27 cellular contexts compared by ENCODE assay signal in the genomic region with DNA sequence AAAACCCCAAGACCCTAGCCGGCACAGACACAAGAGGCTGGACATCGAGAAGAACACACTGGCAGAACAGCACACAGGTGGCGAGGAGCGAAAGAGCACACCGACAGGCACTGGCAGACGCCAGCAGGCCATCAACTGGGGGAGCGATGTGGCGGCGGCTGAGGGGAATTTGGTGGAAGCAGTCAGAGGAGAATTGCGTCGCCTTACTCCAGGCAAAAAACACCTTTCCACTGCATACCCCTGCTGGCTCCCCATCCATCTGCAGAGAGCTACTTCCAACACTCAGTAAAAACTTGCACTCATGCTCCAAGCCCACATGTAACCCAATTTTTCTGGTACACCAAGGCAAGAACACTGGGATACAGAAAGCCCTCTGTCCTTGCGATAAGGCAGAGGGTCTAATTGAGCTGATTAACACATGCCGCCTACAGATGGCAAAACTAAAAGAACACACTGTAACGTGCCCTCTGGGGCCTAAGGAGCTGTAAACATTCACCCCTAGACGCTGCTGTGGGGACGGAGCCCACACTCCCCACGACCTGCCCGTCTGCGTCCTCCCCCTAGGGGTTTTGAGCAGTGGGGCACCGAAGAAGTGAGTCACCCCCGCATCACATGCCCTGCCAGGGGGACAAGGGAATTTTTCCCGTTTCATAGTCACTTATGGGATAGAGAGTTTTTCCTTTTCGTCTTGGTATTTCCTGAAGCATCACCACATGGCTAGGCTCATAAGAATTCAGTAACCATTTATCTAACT.
DNase-seq lines count a peak whose midpoint lies in the region; ATAC-seq and TF ChIP-seq lines count a peak whose summit lies in the region.
"Had no signal": no experiment of that assay in that cellular context is flagged by ENCODE, and none has a peak within 500 bp of the region (broad histone marks: within the 10 kb centered on the region; RNA-seq: fewer than 3 reads in every experiment).

No MANE protein-coding gene starts in this region.

- peak overlapping the region; percentile 35 for H3K4me3 Mint-ChIP-seq in glutamatergic neuron (ENCODE audit: unreplicated experiment)
- H3K4me3 Mint-ChIP-seq: activated B cell treated with CpG ODN at 0.5 μM for 24 hours; activated naive CD8-positive, alpha-beta T cell; CD4-positive, alpha-beta memory T cell; central memory CD8-positive, alpha-beta T cell; neural progenitor cell; stimulated activated naive B cell treated with anti-CD40 and anti-IgM and Interleukin-4, amounts not matched to agents 10 μg/mL and 1 μg/mL and 100 μg/mL, for 72 hours; T-helper 2 cell treated with Interferon-gamma antibody and Interleukin-4, amounts not matched to agents 5 μg/mL and 100 μg/mL, for 36 hours had no signal

- H3K4me3 ChIP-seq in SJCRH30 = no peak overlapping the region
- H3K4me3 ChIP-seq: lung, neural progenitor cell, right lobe of liver, suprapubic skin had no signal

- H3K36me3 ChIP-seq in SJCRH30 = no peaks in the 10 kb centered on the region
- H3K36me3 ChIP-seq: neural progenitor cell, right lobe of liver, suprapubic skin had no signal

- H3K27ac ChIP-seq in SJCRH30 = no peak overlapping the region
- H3K27ac ChIP-seq: 22Rv1, neural progenitor cell, right lobe of liver, suprapubic skin had no signal

- H3K36me3 Mint-ChIP-seq in glutamatergic neuron (ENCODE audit: unreplicated experiment) = no peaks in the 10 kb centered on the region
- H3K36me3 Mint-ChIP-seq: activated naive CD8-positive, alpha-beta T cell; CD4-positive, alpha-beta memory T cell; neural progenitor cell; stimulated activated naive B cell treated with anti-CD40 and anti-IgM and Interleukin-4, amounts not matched to agents 10 μg/mL and 1 μg/mL and 100 μg/mL, for 72 hours had no signal

- DNase-seq in NCI-H524 (lab: John Stamatoyannopoulos, UW) = peak; percentile 43 to 75
- no peak for DNase-seq in NCI-H524 treated with DMSO at 0.1 percent for 48 hours (lab: John Stamatoyannopoulos, UW)
- DNase-seq in HT1080 (ENCODE audit: low read depth) = peak; percentile 21
- DNase-seq in SJCRH30 = peak; percentile 34 to 49
- peak; percentile 37 for DNase-seq in glutamatergic neuron
- DNase-seq in NCI-H1092 treated with DMSO at 0.1 percent for 48 hours (lab: John Stamatoyannopoulos, UW) = no peak
- DNase-seq: activated B cell treated with CpG ODN at 0.5 μM for 24 hours; activated CD4-positive, alpha-beta T cell treated with anti-CD3 and anti-CD28 coated beads, Interleukin-2, amount 50 U/mL, for 4 hours; activated CD8-positive, alpha-beta memory T cell treated with anti-CD3 and anti-CD28 coated beads, Interleukin-2, amount 50 U/mL, for 4 hours; aorta; CD4-positive, alpha-beta memory T cell; NCI-H1105; NCI-H510A; right lobe of liver; RPMI8226; stimulated activated CD4-positive, alpha-beta T cell treated with anti-CD3 and anti-CD28 coated beads, Interleukin-12 subunit alpha, Interleukin-12 subunit beta, amount 100 ng/mL, for 4 hours; stimulated activated CD4-positive, alpha-beta T cell treated with anti-CD3 and anti-CD28 coated beads, Interleukin-4, amount 100 ng/mL, for 24 hours; stimulated activated naive B cell treated with anti-CD40 and anti-IgM and Interleukin-4, amounts not matched to agents 10 μg/mL and 1 μg/mL and 100 μg/mL, for 72 hours had no signal

- no peaks in the 10 kb centered on the region for H3K4me1 ChIP-seq in SJCRH30
- H3K4me1 ChIP-seq: neural progenitor cell, right lobe of liver, suprapubic skin had no signal

- ATAC-seq in GM19455 (IDR thresholded peaks at IDR 0.05; ENCODE audit: unreplicated experiment) (no peak), GM19463 (IDR thresholded peaks at IDR 0.05; ENCODE audit: unreplicated experiment) (no peak)
- ATAC-seq: right lobe of liver; stimulated activated naive B cell treated with anti-CD40 and anti-IgM and Interleukin-4, amounts not matched to agents 10 μg/mL and 1 μg/mL and 100 μg/mL, for 72 hours had no signal

- no peaks in the 10 kb centered on the region for H3K27me3 Mint-ChIP-seq in glutamatergic neuron (ENCODE audit: unreplicated experiment)
- H3K27me3 Mint-ChIP-seq: activated B cell treated with CpG ODN at 0.5 μM for 24 hours; activated naive CD8-positive, alpha-beta T cell; CD4-positive, alpha-beta memory T cell; central memory CD8-positive, alpha-beta T cell; stimulated activated naive B cell treated with anti-CD40 and anti-IgM and Interleukin-4, amounts not matched to agents 10 μg/mL and 1 μg/mL and 100 μg/mL, for 72 hours had no signal

- peak; percentile 18 for TF ChIP-seq CTCF in glutamatergic neuron (IDR thresholded peaks at IDR 0.05; ENCODE audit: partially characterized antibody, unreplicated experiment)

- H3K9me3 ChIP-seq in SJCRH30 (replicated peaks) = no peaks in the 10 kb centered on the region
- H3K9me3 ChIP-seq: right lobe of liver had no signal

- peaks cover 9% of the 10 kb centered on the region for H3K4me1 Mint-ChIP-seq in glutamatergic neuron (ENCODE audit: low read depth, unreplicated experiment)
- H3K4me1 Mint-ChIP-seq: activated B cell treated with CpG ODN at 0.5 μM for 24 hours; CD4-positive, alpha-beta memory T cell; central memory CD8-positive, alpha-beta T cell; stimulated activated naive B cell treated with anti-CD40 and anti-IgM and Interleukin-4, amounts not matched to agents 10 μg/mL and 1 μg/mL and 100 μg/mL, for 72 hours had no signal

- H3K9me3 Mint-ChIP-seq in glutamatergic neuron (ENCODE audit: unreplicated experiment) = peaks cover 8% of the 10 kb centered on the region
- H3K9me3 Mint-ChIP-seq: activated B cell treated with CpG ODN at 0.5 μM for 24 hours; stimulated activated naive B cell treated with anti-CD40 and anti-IgM and Interleukin-4, amounts not matched to agents 10 μg/mL and 1 μg/mL and 100 μg/mL, for 72 hours; T-helper 2 cell treated with Interferon-gamma antibody and Interleukin-4, amounts not matched to agents 5 μg/mL and 100 μg/mL, for 36 hours had no signal

- no peaks in the 10 kb centered on the region for H3K27me3 ChIP-seq in SJCRH30
- H3K27me3 ChIP-seq: neural progenitor cell, right lobe of liver, suprapubic skin had no signal

- peak overlapping the region; percentile 77 for H3K27ac Mint-ChIP-seq in glutamatergic neuron (ENCODE audit: unreplicated experiment)
- H3K27ac Mint-ChIP-seq: activated B cell treated with CpG ODN at 0.5 μM for 24 hours; activated naive CD8-positive, alpha-beta T cell; CD4-positive, alpha-beta memory T cell; neural progenitor cell; stimulated activated naive B cell treated with anti-CD40 and anti-IgM and Interleukin-4, amounts not matched to agents 10 μg/mL and 1 μg/mL and 100 μg/mL, for 72 hours; T-helper 2 cell treated with Interferon-gamma antibody and Interleukin-4, amounts not matched to agents 5 μg/mL and 100 μg/mL, for 36 hours had no signal

Comparison
In these comparisons a context has a peak if more than half of its experiments do, and no peak if none do; other contexts are left out.
1. DNase-seq: peak in NCI-H524 (2 of 2), HT1080 (single experiment), SJCRH30 (2 of 2) and glutamatergic neuron (single experiment); none in NCI-H524 treated with DMSO at 0.1 percent for 48 hours (single experiment) and NCI-H1092 treated with DMSO at 0.1 percent for 48 hours (single experiment).